ENCODE assay signal across 12 cellular contexts in genomic region chr20:44137210-44137781, GRCh38. TPM values are rescaled to one million over a fixed set of nuclear protein-coding genes. Genes with fewer than 3 reads are reported as not detected.
DNase-seq lines count a peak whose midpoint lies in the region; ATAC-seq and TF ChIP-seq lines count a peak whose summit lies in the region.
"Had no signal": no experiment of that assay in that cellular context is flagged by ENCODE, and none has a peak within 500 bp of the region (broad histone marks: within the 10 kb centered on the region; RNA-seq: fewer than 3 reads in every experiment).

No MANE protein-coding gene starts in this region.

- H2BK15ac ChIP-seq in IMR-90 (ENCODE audit: low read depth, low read length) (peak overlapping the region; percentile 100), mesenchymal stem cell (ENCODE audit: low read depth, poor library complexity, severe bottlenecking) (peak overlapping the region; percentile 46)

- H3K9me3 Mint-ChIP-seq in activated naive CD8-positive, alpha-beta T cell treated with anti-CD3 and anti-CD28 coated beads for 36 hours = no peaks in the 10 kb centered on the region

- in situ Hi-C loops in IMR-90 (cut with MboI; ENCODE audit: low sequenced_read_pairs) = no loop called here

- TF ChIP-seq CTCF in IMR-90 (conservative IDR thresholded peaks at IDR 0.05; ENCODE audit: low read depth, low read length) (no peak), esophagus muscularis mucosa (IDR thresholded peaks at IDR 0.05) (no peak), tibial artery (IDR thresholded peaks at IDR 0.05) (no peak)

- H4K8ac ChIP-seq in IMR-90 (ENCODE audit: low read depth in 2 of 2, low read length in 2 of 2) = peak overlapping the region; percentile 88 to 95
- peak overlapping the region; percentile 86 for H4K8ac ChIP-seq in mesenchymal stem cell (ENCODE audit: low read length)

- no peak for TF ChIP-seq RAD21 in IMR-90 (IDR thresholded peaks at IDR 0.05; ENCODE audit: low read length)

- peak overlapping the region; percentile 77 for H2AK9ac ChIP-seq in IMR-90 (replicated peaks; ENCODE audit: low read depth, low read length, poor library complexity)

- no peak overlapping the region for H3K4me3 ChIP-seq in IMR-90 (ENCODE audit: insufficient read depth, low read depth, low read length)
- peak overlapping the region in 3 of 4 donors; percentile 28 to 33 (median 29) for H3K4me3 ChIP-seq in esophagus muscularis mucosa
- H3K4me3 ChIP-seq in mesenchymal stem cell (ENCODE audit: insufficient read depth in 1 of 2, low read depth in 1 of 2, low read length in 2 of 2) = no peak overlapping the region
- H3K4me3 ChIP-seq in tibial artery = peak overlapping the region in 1 of 2 donors; percentile 30

- peak overlapping the region; percentile 91 for H3K56ac ChIP-seq in IMR-90 (ENCODE audit: extremely low read depth, insufficient read depth, low read length)

- peaks cover 7% of the 10 kb centered on the region for H3K27me3 Mint-ChIP-seq in activated naive CD8-positive, alpha-beta T cell treated with anti-CD3 and anti-CD28 coated beads for 36 hours

- peaks cover 2 to 3% of the 10 kb centered on the region in 2 experiments; a peak in 1 of 4 replicates for H3K79me1 ChIP-seq in IMR-90 (ENCODE audit: low read depth in 1 of 2, low read length in 2 of 2)
- H3K79me1 ChIP-seq in mesenchymal stem cell (replicated peaks; ENCODE audit: low read length, poor library complexity, severe bottlenecking) = no peaks in the 10 kb centered on the region

- H3K14ac ChIP-seq in IMR-90 (replicated peaks; ENCODE audit: low read depth, low read length) (peak overlapping the region; percentile 95), mesenchymal stem cell (ENCODE audit: low read length in 2 of 2) (no peak overlapping the region)

- no peak overlapping the region for H3K4me3 Mint-ChIP-seq in activated naive CD8-positive, alpha-beta T cell treated with anti-CD3 and anti-CD28 coated beads for 36 hours

- H2BK120ac ChIP-seq in IMR-90 (ENCODE audit: low read depth, low read length) (peak overlapping the region; percentile 88), mesenchymal stem cell (ENCODE audit: low read depth, low read length) (peak overlapping the region; percentile 8)

- H3K36me3 ChIP-seq in IMR-90 (ENCODE audit: control insufficient read depth, insufficient read depth, low read length) (no peaks in the 10 kb centered on the region), esophagus muscularis mucosa (no peaks in the 10 kb centered on the region), mesenchymal stem cell (ENCODE audit: control insufficient read depth in 1 of 2, insufficient read depth in 2 of 2, low read depth in 1 of 2, low read length in 2 of 2) (no peaks in the 10 kb centered on the region), tibial artery (no peaks in the 10 kb centered on the region)

- H3K9ac ChIP-seq in IMR-90 (ENCODE audit: low read depth, low read length) = peak overlapping the region; percentile 86; the same call in 1 of the 2 replicates
- no peak overlapping the region for H3K9ac ChIP-seq in mesenchymal stem cell (ENCODE audit: low read length)

- intact Hi-C loops in IMR-90 (cut with micrococcal nuclease) (loop anchor here (5.0 kb wide), 1 partner anchor 45 kb away; no protein-coding TSS in a partner anchor), esophagus muscularis mucosa (cut with DNase I) (loop anchor here (5.0 kb wide), 1 partner anchor 50 kb away; the partner anchor contains the start of gene JPH2), tibial artery (cut with DNase I; ENCODE audit: low total_unique reads) (loop anchor here (5.0 kb wide), 1 partner anchor 45 kb away; no protein-coding TSS in a partner anchor)

- no peak overlapping the region for H2BK12ac ChIP-seq in mesenchymal stem cell (ENCODE audit: low read length in 2 of 2)

- H3K4me1 ChIP-seq in IMR-90 (ENCODE audit: control insufficient read depth, insufficient read depth, low read length) (peaks cover 13% of the 10 kb centered on the region), esophagus muscularis mucosa (peaks cover 57 to 84% (median 80%) of the 10 kb centered on the region in 4 donors), mesenchymal stem cell (ENCODE audit: control insufficient read depth, insufficient read depth, low read depth, low read length) (peaks cover 11% of the 10 kb centered on the region), tibial artery (peaks cover 0 to 84% (median 47%) of the 10 kb centered on the region in 4 donors)

- H3K4me2 ChIP-seq in IMR-90 (ENCODE audit: low read depth, low read length) (peak overlapping the region; percentile 34), mesenchymal stem cell (ENCODE audit: low read length, poor library complexity, severe bottlenecking) (no peak overlapping the region)

- TF ChIP-seq POLR2A in IMR-90 (IDR thresholded peaks at IDR 0.05; ENCODE audit: low read depth, low read length) (no peak), esophagus muscularis mucosa (IDR thresholded peaks at IDR 0.05; ENCODE audit: low read depth) (no peak)

- H3K27ac ChIP-seq in IMR-90 (ENCODE audit: insufficient read depth, low read length) (peak overlapping the region; percentile 35), esophagus muscularis mucosa (replicated peaks in 1 of 4) (peak overlapping the region; percentile 85 to 95 (median 92)), mesenchymal stem cell (ENCODE audit: low read length, poor library complexity, severe bottlenecking) (peak overlapping the region; percentile 11), tibial artery (peak overlapping the region; percentile 92 to 94)

- WGBS in IMR-90 (ENCODE audit: extremely low coverage in 2 of 2, insufficient read length in 1 of 2), 2 experiments = 60% methylated on average over 1 of the region's 18 CpGs; no CpG with 5 or more reads in 1 of the 2 experiments
- 24% methylated on average over 9 of the region's 18 CpGs for WGBS in esophagus muscularis mucosa
- WGBS in mesenchymal stem cell = 4% methylated on average over 17 of the region's 18 CpGs

- H3K9me3 ChIP-seq in IMR-90 (ENCODE audit: control insufficient read depth, insufficient read depth, low read length) (no peaks in the 10 kb centered on the region), esophagus muscularis mucosa (no peaks in the 10 kb centered on the region), mesenchymal stem cell (ENCODE audit: control insufficient read depth, low read length) (no peaks in the 10 kb centered on the region), tibial artery (no peaks in the 10 kb centered on the region)

- H2AK5ac ChIP-seq in IMR-90 (ENCODE audit: low read depth, low read length) = peak overlapping the region; percentile 13
- H2AK5ac ChIP-seq in mesenchymal stem cell (ENCODE audit: low read length, severe bottlenecking) = peak overlapping the region; percentile 13

- POLR2A ChIA-PET in IMR-90 (lab: Charles Lee; ENCODE audit: unreplicated experiment) = interaction anchor here (1.4 kb wide), 1 partner anchor 50 kb away, joined by 5 read pairs; the partner anchor contains the start of gene JPH2

- dilution Hi-C loops in IMR-90 (cut with HindIII; ENCODE audit: low sequenced_read_pairs, unreplicated experiment) = no loop called here

- H3K4ac ChIP-seq in IMR-90 (ENCODE audit: low read depth, low read length) = peak overlapping the region; percentile 96
- peak overlapping the region; percentile 13 to 35 for H3K4ac ChIP-seq in mesenchymal stem cell (ENCODE audit: low read depth in 1 of 2, low read length in 2 of 2)

- H3K23ac ChIP-seq in IMR-90 (ENCODE audit: low read depth, low read length) = peak overlapping the region; percentile 85
- H3K23ac ChIP-seq in mesenchymal stem cell (ENCODE audit: low read length in 2 of 2) = no peak overlapping the region

- TF ChIP-seq EP300 in esophagus muscularis mucosa (IDR thresholded peaks at IDR 0.05) = peak; percentile 23

- DNase-seq in IMR-90 = peak; percentile 38
- DNase-seq in esophagus muscularis mucosa (ENCODE audit: extremely low spot score) = no peak
- DNase-seq in mesenchymal stem cell = peak; percentile 49
- peak; percentile 45 to 83 for DNase-seq in tibial artery
- DNase-seq in activated naive CD8-positive, alpha-beta T cell treated with anti-CD3 and anti-CD28 coated beads for 36 hours = no peak
- DNase-seq in hypothalamus (lab: John Stamatoyannopoulos, UW) = no peak
- DNase-seq in NOMO-1 (lab: John Stamatoyannopoulos, UW; ENCODE audit: unreplicated experiment in 2 of 2) = no peak
- DNase-seq in stimulated activated CD4-positive, alpha-beta T cell treated with anti-CD3 and anti-CD28 coated beads, Interleukin-2, amount 100 ng/mL, for 24 hours = no peak
- DNase-seq: activated effector memory CD4-positive, alpha-beta T cell treated with Interleukin-2 at 50 U/mL for 16 hours; NCI-H748 treated with DMSO at 0.1 percent for 48 hours had no signal

- H3K4me1 Mint-ChIP-seq in activated naive CD8-positive, alpha-beta T cell treated with anti-CD3 and anti-CD28 coated beads for 36 hours = no peaks in the 10 kb centered on the region

- H4K91ac ChIP-seq in IMR-90 (ENCODE audit: insufficient read depth, low read depth, low read length) (peak overlapping the region; percentile 96), mesenchymal stem cell (ENCODE audit: low read length) (peak overlapping the region; percentile 62)

- CTCF ChIA-PET in IMR-90 (lab: Yijun Ruan, JAX) = interaction anchor here (0.6 to 0.7 kb wide), 2 partner anchors 29 to 281 kb away, joined by 3 to 6 read pairs; no protein-coding TSS in a partner anchor

- no peaks in the 10 kb centered on the region; the same call in 1 of the 2 replicates for H3K27me3 ChIP-seq in IMR-90 (ENCODE audit: control insufficient read depth, insufficient read depth, low read length)
- no peaks in the 10 kb centered on the region for H3K27me3 ChIP-seq in esophagus muscularis mucosa
- H3K27me3 ChIP-seq in mesenchymal stem cell (ENCODE audit: control insufficient read depth in 1 of 2, insufficient read depth in 1 of 2, low read length in 2 of 2) = peaks cover 0 to 52% of the 10 kb centered on the region in 2 experiments
- H3K27me3 ChIP-seq in tibial artery = no peaks in the 10 kb centered on the region

- ATAC-seq in IMR-90 (ENCODE audit: low read depth) = peak; percentile 84

- BruUV-seq in IMR-90 (replicated peaks; lab: Mats Ljungman, UMichigan) = no TSS peak

- no peaks in the 10 kb centered on the region for H3K36me3 Mint-ChIP-seq in activated naive CD8-positive, alpha-beta T cell treated with anti-CD3 and anti-CD28 coated beads for 36 hours

- H2BK5ac ChIP-seq in IMR-90 (ENCODE audit: low read depth, low read length, poor library complexity, severe bottlenecking) (peak overlapping the region; percentile 41), mesenchymal stem cell (ENCODE audit: low read depth, low read length, poor library complexity, severe bottlenecking) (no peak overlapping the region)

- no peak overlapping the region for H3K27ac Mint-ChIP-seq in activated naive CD8-positive, alpha-beta T cell treated with anti-CD3 and anti-CD28 coated beads for 36 hours

- H4K5ac ChIP-seq in IMR-90 (ENCODE audit: low read depth, low read length) = peak overlapping the region; percentile 83

- H3K18ac ChIP-seq in IMR-90 (ENCODE audit: low read depth, low read length) (peak overlapping the region; percentile 62), mesenchymal stem cell (ENCODE audit: low read depth in 1 of 2, low read length in 2 of 2) (peak overlapping the region in 1 of 2 experiments; percentile 52)

- peak overlapping the region; percentile 76 for H2AFZ ChIP-seq in IMR-90 (replicated peaks; ENCODE audit: low read length, poor library complexity)
- H2AFZ ChIP-seq in mesenchymal stem cell (ENCODE audit: low read depth, low read length) = peak overlapping the region; percentile 14

- peak overlapping the region; percentile 95 for H2BK20ac ChIP-seq in IMR-90 (ENCODE audit: low read depth, low read length)

- no peaks in the 10 kb centered on the region for H4K20me1 ChIP-seq in IMR-90 (ENCODE audit: insufficient read depth, low read length)

- peaks cover 12% of the 10 kb centered on the region for H3K9me1 ChIP-seq in IMR-90 (ENCODE audit: insufficient read depth, low read length)

RNA-seq across cellular contexts. Expression of gene JPH2, which starts 49.7 kb away (rescaled TPM):
- 0.54 and 0.83 TPM in 2 replicates for total RNA-seq in IMR-90 (2012; rRNA removed)
- 0.44 TPM in 2 replicates for polyA plus RNA-seq in IMR-90 (2012; rRNA removed)
- 0.31 and 0.60 TPM in 2 replicates for polyA plus RNA-seq in IMR-90 (2012; cell fraction: cytosol; rRNA removed)
- polyA plus RNA-seq in IMR-90 (2012; cell fraction: nucleus; rRNA removed; ENCODE audit: low replicate concordance) = 0.40 and 0.71 TPM in 2 replicates
- total RNA-seq in esophagus muscularis mucosa = 100 to 1,000 TPM; 187 to 441 (median 295) TPM
- 1.9 TPM for polyA plus RNA-seq in mesenchymal stem cell (2013, experiment 1 of 2)
- polyA plus RNA-seq in mesenchymal stem cell (2013, experiment 2 of 2) = 1.8 TPM
- under 1 TPM; 0.12 to 0.14 TPM for total RNA-seq in activated naive CD8-positive, alpha-beta T cell treated with anti-CD3 and anti-CD28 coated beads for 36 hours
- total RNA-seq: endothelial cell of umbilical vein, mononuclear cell had no signal
- polyA plus RNA-seq: endothelial cell of umbilical vein had no signal

Comparison
In these comparisons a context has a peak if more than half of its experiments do, and no peak if none do; other contexts are left out.
1. DNase-seq: peak in IMR-90 (single experiment), mesenchymal stem cell (single experiment) and tibial artery (2 of 2); none in esophagus muscularis mucosa (single experiment), activated naive CD8-positive, alpha-beta T cell treated with anti-CD3 and anti-CD28 coated beads for 36 hours (single experiment), hypothalamus (0 of 51), NOMO-1 (0 of 2) and stimulated activated CD4-positive, alpha-beta T cell treated with anti-CD3 and anti-CD28 coated beads, Interleukin-2, amount 100 ng/mL, for 24 hours (0 of 2).
2. H3K27ac ChIP-seq: peak in every context shown above with its lines; median percentile 93 in tibial artery; 92 in esophagus muscularis mucosa; 35 in IMR-90; 11 in mesenchymal stem cell.
3. H3K4me3 ChIP-seq: peak in esophagus muscularis mucosa (3 of 4); none in IMR-90 (single experiment) and mesenchymal stem cell (0 of 2).
4. RNA of gene JPH2, which starts 49.7 kb away (total RNA-seq): 187 to 441 TPM in esophagus muscularis mucosa; 0.54 to 0.83 TPM in IMR-90 and 0.12 to 0.14 TPM in activated naive CD8-positive, alpha-beta T cell treated with anti-CD3 and anti-CD28 coated beads for 36 hours; every median in the first group is over 100 times any median in the second.